ENCODE assay signal across 10 cellular contexts in the genomic region with DNA sequence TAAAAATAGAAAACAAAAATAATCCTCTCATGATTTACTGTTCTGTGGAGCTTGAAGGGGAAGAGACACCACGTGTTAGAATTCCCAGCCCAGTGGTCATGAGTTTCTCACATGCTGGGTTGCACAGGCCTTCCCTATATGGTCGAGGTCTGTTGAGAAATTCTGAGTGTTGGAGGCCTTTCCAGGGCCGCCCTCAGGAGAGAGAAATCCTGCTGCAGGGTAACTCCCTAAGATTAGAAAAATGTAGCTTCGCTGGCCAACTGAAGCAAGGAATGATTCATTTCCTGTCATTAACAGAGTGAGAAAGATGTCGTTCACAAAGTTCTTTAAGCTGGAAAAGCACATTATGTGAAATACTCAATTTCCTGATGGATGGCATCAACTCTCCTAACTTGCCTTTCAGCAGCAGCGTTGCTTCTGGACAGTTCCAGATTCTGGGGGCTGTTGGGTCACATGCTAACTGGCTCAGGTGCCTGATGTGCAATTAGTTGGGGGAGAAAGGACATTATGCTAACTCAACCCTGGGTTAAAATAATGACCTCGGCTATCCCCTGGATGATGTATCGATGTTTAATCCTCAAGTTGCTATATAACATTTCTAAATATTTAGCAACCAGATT.
DNase-seq lines count a peak whose midpoint lies in the region; ATAC-seq and TF ChIP-seq lines count a peak whose summit lies in the region.
"Had no signal": no experiment of that assay in that cellular context is flagged by ENCODE, and none has a peak within 500 bp of the region (broad histone marks: within the 10 kb centered on the region; RNA-seq: fewer than 3 reads in every experiment).

No MANE protein-coding gene starts in this region.

- H3K4me3 Mint-ChIP-seq in nephron progenitor cell: no peak overlapping the region

- H3K27me3 Mint-ChIP-seq in nephron progenitor cell (ENCODE audit: low read depth, poor library complexity): no peaks in the 10 kb centered on the region

- peaks cover 4% of the 10 kb centered on the region for H3K9me3 Mint-ChIP-seq in nephron progenitor cell

- peak overlapping the region; percentile 87 for H3K27ac ChIP-seq in epithelial cell of prostate

- peaks cover 38% of the 10 kb centered on the region for H3K4me1 Mint-ChIP-seq in nephron progenitor cell

- ATAC-seq in HG03095 (IDR thresholded peaks at IDR 0.05; ENCODE audit: unreplicated experiment) (no peak), HG03139 (IDR thresholded peaks at IDR 0.05; ENCODE audit: unreplicated experiment) (no peak)

- no peak for TF ChIP-seq CTCF in nephron progenitor cell (IDR thresholded peaks at IDR 0.05)

- DNase-seq in AG08395 (ENCODE audit: low spot score) (peak; percentile 72), MV-4-11 (lab: John Stamatoyannopoulos, UW) (peak; percentile 76), epithelial cell of prostate (ENCODE audit: low read depth, low spot score) (no peak), nephron progenitor cell (no peak), NCI-H748 treated with DMSO at 0.1 percent for 48 hours (lab: John Stamatoyannopoulos, UW) (no peak)
- DNase-seq in stimulated activated naive CD4-positive, alpha-beta T cell treated with Interleukin-2 at 50 U/mL for 16 hours (lab: John Stamatoyannopoulos, UW): no peak
- DNase-seq: Caco-2, occipital lobe had no signal

- H3K27ac Mint-ChIP-seq in nephron progenitor cell: peak overlapping the region; percentile 19

- no peaks in the 10 kb centered on the region for H3K36me3 Mint-ChIP-seq in nephron progenitor cell (ENCODE audit: low read depth)

Comparison
In these comparisons a context has a peak if more than half of its experiments do, and no peak if none do; other contexts are left out.
1. DNase-seq: peak in AG08395 (single experiment) and MV-4-11 (single experiment); none in epithelial cell of prostate (single experiment), nephron progenitor cell (single experiment), NCI-H748 treated with DMSO at 0.1 percent for 48 hours (single experiment) and stimulated activated naive CD4-positive, alpha-beta T cell treated with Interleukin-2 at 50 U/mL for 16 hours (single experiment).